ENCODE assay signal across 12 cellular contexts in genomic region chr1:2322593-2323295, GRCh38.
DNase-seq lines count a peak whose midpoint lies in the region; ATAC-seq and TF ChIP-seq lines count a peak whose summit lies in the region.
"Had no signal": no experiment of that assay in that cellular context is flagged by ENCODE, and none has a peak within 500 bp of the region (broad histone marks: within the 10 kb centered on the region; RNA-seq: fewer than 3 reads in every experiment).

No MANE protein-coding gene starts in this region.

- DNase-seq in Right ventricle myocardium inferior (ENCODE audit: missing footprints) (no peak), cardiac septum (ENCODE audit: low spot score) (no peak), left cardiac atrium (peak; percentile 58), ovary (peak in 4 of 5 donors; percentile 49 to 73 (median 61)), SKM-1 (lab: John Stamatoyannopoulos, UW; ENCODE audit: unreplicated experiment) (no peak), NCI-H446 treated with DMSO at 0.1 percent for 48 hours (lab: John Stamatoyannopoulos, UW) (no peak)
- DNase-seq: activated CD4-positive, alpha-beta memory T cell treated with anti-CD3 and anti-CD28 coated beads for 36 hours; glutamatergic neuron; NCI-H146 had no signal

- H3K27me3 ChIP-seq in ovary = no peaks in the 10 kb centered on the region

- no peaks in the 10 kb centered on the region for H3K9me3 ChIP-seq in ovary
- H3K9me3 ChIP-seq: SJCRH30 had no signal

- peaks cover 23% of the 10 kb centered on the region for H3K4me1 ChIP-seq in ovary (ENCODE audit: insufficient read depth)

- 56 to 68% (median 67%) methylated on average over 40 to 46 of the region's 46 CpGs for WGBS in ovary, 3 donors

- intact Hi-C loops in Right ventricle myocardium inferior (cut with DNase I) = no loop called here
- intact Hi-C loops in cardiac septum (cut with DNase I) = no loop called here
- intact Hi-C loops in left cardiac atrium (cut with DNase I) = no loop called here
- intact Hi-C loops in ovary (cut with DNase I) = loop anchor here in 1 of 4 donors (5.0 kb wide), 1 partner anchor 60 kb away; no protein-coding TSS in a partner anchor

- no peaks in the 10 kb centered on the region for H3K36me3 ChIP-seq in ovary
- H3K36me3 ChIP-seq: SJCRH30 had no signal

- TF ChIP-seq POLR2A in ovary (IDR thresholded peaks at IDR 0.05) = no peak

- H3K4me3 ChIP-seq in ovary = peak overlapping the region; percentile 7
- H3K4me3 ChIP-seq: SJCRH30 had no signal

- no peak for TF ChIP-seq CTCF in ovary (IDR thresholded peaks at IDR 0.05)

- no peak for TF ChIP-seq EP300 in ovary (IDR thresholded peaks at IDR 0.05)

- peak overlapping the region; percentile 66 to 72 for H3K27ac ChIP-seq in ovary
- H3K27ac ChIP-seq: SJCRH30 had no signal

- peak; percentile 12 for ATAC-seq in Right ventricle myocardium inferior
- ATAC-seq in left cardiac atrium = peak; percentile 38 to 40
- no peak for ATAC-seq in HG02981 (IDR thresholded peaks at IDR 0.05; ENCODE audit: unreplicated experiment)
- ATAC-seq in HG03442 (IDR thresholded peaks at IDR 0.05; ENCODE audit: unreplicated experiment) = no peak

Comparison
In these comparisons a context has a peak if more than half of its experiments do, and no peak if none do; other contexts are left out.
1. DNase-seq: peak in left cardiac atrium (single experiment) and ovary (4 of 5); none in Right ventricle myocardium inferior (single experiment), cardiac septum (single experiment), SKM-1 (single experiment) and NCI-H446 treated with DMSO at 0.1 percent for 48 hours (single experiment).
2. ATAC-seq: peak in Right ventricle myocardium inferior (single experiment) and left cardiac atrium (2 of 2); none in HG02981 (single experiment) and HG03442 (single experiment).